18 cellular contexts compared by ENCODE assay signal in genomic region chr12:113058553-113058952, GRCh38. TPM values are rescaled to one million over a fixed set of nuclear protein-coding genes. Genes with fewer than 3 reads are reported as not detected.
DNase-seq lines count a peak whose midpoint lies in the region; ATAC-seq, FAIRE-seq and TF ChIP-seq lines count a peak whose summit lies in the region.
"Had no signal": no experiment of that assay in that cellular context is flagged by ENCODE, and none has a peak within 500 bp of the region (broad histone marks: within the 10 kb centered on the region; RNA-seq: fewer than 3 reads in every experiment).

No MANE protein-coding gene starts in this region.

- no peak overlapping the region for H3K27ac Mint-ChIP-seq in endothelial cell (ENCODE audit: unreplicated experiment)
- H3K27ac Mint-ChIP-seq: CD8-positive, alpha-beta T cell had no signal

- H3K27ac ChIP-seq in HepG2 (ENCODE audit: extremely low read length, insufficient read depth, low read length): no peak overlapping the region
- H3K27ac ChIP-seq in right lobe of liver: no peak overlapping the region
- peak overlapping the region; percentile 99 for H3K27ac ChIP-seq in Karpas-422 (ENCODE audit: low read length)
- H3K27ac ChIP-seq in spleen: peak overlapping the region in 3 of 8 donors; percentile 80 to 88 (median 86)
- H3K27ac ChIP-seq: SJSA1 had no signal

- peaks cover 6% of the 10 kb centered on the region for H3K27me3 Mint-ChIP-seq in endothelial cell (ENCODE audit: unreplicated experiment)

- H3K4me2 ChIP-seq in HepG2 (ENCODE audit: low read depth, low read length): no peak overlapping the region
- peak overlapping the region; percentile 86 for H3K4me2 ChIP-seq in Karpas-422 (ENCODE audit: low read depth, low read length, poor library complexity, severe bottlenecking)

- BruUV-seq in HepG2 (replicated peaks; lab: Mats Ljungman, UMichigan): no TSS peak

- POLR2A ChIA-PET in HepG2 (lab: Yijun Ruan, JAX): no interaction called here

- no peak for FAIRE-seq in HepG2 (lab: Jason Lieb, UNC)
- no peak for FAIRE-seq in GM12892 (lab: Jason Lieb, UNC)
- no peak for FAIRE-seq in H54 (lab: Jason Lieb, UNC)
- FAIRE-seq: GM18507 had no signal

- H4K20me1 ChIP-seq in HepG2 (ENCODE audit: insufficient read depth, low read length) (no peaks in the 10 kb centered on the region), Karpas-422 (ENCODE audit: insufficient read depth, low read depth, low read length) (no peaks in the 10 kb centered on the region)

- ATAC-seq in HepG2 (no peak), right lobe of liver (no peak), GM19452 (IDR thresholded peaks at IDR 0.05; ENCODE audit: unreplicated experiment) (no peak)
- ATAC-seq: CD8-positive, alpha-beta T cell; PC-3 had no signal

- H3K9me2 ChIP-seq in Karpas-422 (replicated peaks; ENCODE audit: insufficient read depth, low read length): no peaks in the 10 kb centered on the region

- H3K4me1 Mint-ChIP-seq in endothelial cell (ENCODE audit: unreplicated experiment): no peaks in the 10 kb centered on the region

- no peak overlapping the region for H3K4me3 ChIP-seq in HepG2 (replicated peaks in 1 of 3; ENCODE audit: insufficient read depth in 1 of 3, low read depth in 2 of 3, low read length in 3 of 3)
- H3K4me3 ChIP-seq in right lobe of liver: no peak overlapping the region
- peak overlapping the region; percentile 74 for H3K4me3 ChIP-seq in Karpas-422 (ENCODE audit: low read length)
- H3K4me3 ChIP-seq in spleen: peak overlapping the region; percentile 66 to 91 (median 74)
- H3K4me3 ChIP-seq: SJSA1 had no signal

- H3K9me3 Mint-ChIP-seq in endothelial cell (ENCODE audit: unreplicated experiment): no peaks in the 10 kb centered on the region
- H3K9me3 Mint-ChIP-seq: CD8-positive, alpha-beta T cell had no signal

- H3K9ac ChIP-seq in HepG2 (ENCODE audit: insufficient read depth, low read depth, low read length) (no peak overlapping the region), Karpas-422 (ENCODE audit: low read length) (peak overlapping the region; percentile 89)

- DNase-seq in HepG2 (ENCODE audit: low spot score): no peak
- no peak for DNase-seq in right lobe of liver
- DNase-seq in Karpas-422: peak; percentile 64
- no peak for DNase-seq in endothelial cell (ENCODE audit: low spot score)
- no peak for DNase-seq in spleen
- no peak for DNase-seq in GM12892 (ENCODE audit: insufficient read length)
- DNase-seq in H54 (ENCODE audit: insufficient read length, low spot score): no peak
- DNase-seq: AML-193; CD8-positive, alpha-beta T cell; NCI-H1092; NCI-H2107; NCI-H226; NCI-H526 treated with DMSO at 0.1 percent for 48 hours; PC-3 had no signal

- in situ Hi-C loops in HepG2 (cut with HindIII; ENCODE audit: extremely low pct_ligation_motif_present, low pct_unique_long_range_greater_than_20kb): no loop called here

- H3K9me3 ChIP-seq in HepG2 (ENCODE audit: low read length) (no peaks in the 10 kb centered on the region), right lobe of liver (no peaks in the 10 kb centered on the region), Karpas-422 (ENCODE audit: low read length) (no peaks in the 10 kb centered on the region), spleen (no peaks in the 10 kb centered on the region)
- H3K9me3 ChIP-seq: SJSA1 had no signal

- H2AFZ ChIP-seq in HepG2 (ENCODE audit: low read length): no peak overlapping the region
- no peak overlapping the region for H2AFZ ChIP-seq in Karpas-422 (ENCODE audit: low read length)

- H3K27me3 ChIP-seq in HepG2 (ENCODE audit: control insufficient read depth in 1 of 2, insufficient read depth in 2 of 2, low read length in 2 of 2) (peaks cover 2 to 29% of the 10 kb centered on the region in 2 experiments; a peak in 3 of 5 replicates), right lobe of liver (no peaks in the 10 kb centered on the region), Karpas-422 (ENCODE audit: low read length) (no peaks in the 10 kb centered on the region), spleen (replicated peaks in 1 of 7) (peaks cover 0 to 29% (median 7%) of the 10 kb centered on the region in 7 donors)

- no peaks in the 10 kb centered on the region for H3K79me2 ChIP-seq in HepG2 (ENCODE audit: insufficient read depth, low read length)
- H3K79me2 ChIP-seq in Karpas-422 (ENCODE audit: low read length): peaks cover 78% of the 10 kb centered on the region

- CTCF ChIA-PET in HepG2 (lab: Yijun Ruan, JAX; ENCODE audit: low intra/inter-chr PET ratio, low total read pairs): no interaction called here

- intact Hi-C loops in HepG2 (cut with micrococcal nuclease; ENCODE audit: unreplicated experiment) (no loop called here), right lobe of liver (cut with DNase I) (no loop called here), spleen (cut with DNase I; ENCODE audit: low total_unique reads) (no loop called here)

- WGBS in HepG2 (ENCODE audit: low lambda C conversion rate): 0% methylated on average over 1 of the region's 1 CpG
- WGBS in right lobe of liver (ENCODE audit: insufficient coverage, low coverage, low lambda C conversion rate, missing lambda C conversion rate): 82% methylated on average over 1 of the region's 1 CpG
- WGBS in spleen, 5 donors: 76 to 100% (median 97%) methylated on average over 1 of the region's 1 CpG

- peaks cover 12% of the 10 kb centered on the region; the same call in 1 of the 2 replicates for H3K4me1 ChIP-seq in HepG2 (ENCODE audit: insufficient read depth, low read length)
- H3K4me1 ChIP-seq in right lobe of liver: peaks cover 0 to 18% (median 4%) of the 10 kb centered on the region in 4 donors
- H3K4me1 ChIP-seq in Karpas-422 (ENCODE audit: low read length): peaks cover 86% of the 10 kb centered on the region
- H3K4me1 ChIP-seq in spleen: peaks cover 28 to 99% (median 80%) of the 10 kb centered on the region in 6 donors
- H3K4me1 ChIP-seq: SJSA1 had no signal

- TF ChIP-seq EP300 in HepG2 (IDR thresholded peaks at IDR 0.05; ENCODE audit: low read depth in 2 of 2, low read length in 2 of 2) (no peak), HepG2 (CRISPR knock-in tag; IDR thresholded peaks at IDR 0.05; ENCODE audit: borderline replicate concordance) (no peak)

- no peak for TF ChIP-seq RAD21 in HepG2 (CRISPR knock-in tag; IDR thresholded peaks at IDR 0.05)

- H3K36me3 Mint-ChIP-seq in endothelial cell (ENCODE audit: low read depth, unreplicated experiment): peaks cover 3% of the 10 kb centered on the region
- H3K36me3 Mint-ChIP-seq: CD8-positive, alpha-beta T cell had no signal

- TF ChIP-seq CTCF in HepG2 (CRISPR knock-in tag; IDR thresholded peaks at IDR 0.05): no peak
- TF ChIP-seq CTCF in right lobe of liver (IDR thresholded peaks at IDR 0.05): no peak
- TF ChIP-seq CTCF in endothelial cell (IDR thresholded peaks at IDR 0.05; ENCODE audit: unreplicated experiment): no peak
- no peak for TF ChIP-seq CTCF in spleen (IDR thresholded peaks at IDR 0.05 in 8 of 11, conservative IDR thresholded peaks at IDR 0.05 in 3 of 11)

- TF ChIP-seq POLR2A in HepG2 (IDR thresholded peaks at IDR 0.05; ENCODE audit: insufficient read depth in 1 of 2, low read depth in 2 of 2, low read length in 2 of 2) (no peak), right lobe of liver (IDR thresholded peaks at IDR 0.05) (no peak), spleen (IDR thresholded peaks at IDR 0.05) (no peak), GM12892 (IDR thresholded peaks at IDR 0.05; ENCODE audit: low read depth, low read length) (no peak), H54 (IDR thresholded peaks at IDR 0.05; ENCODE audit: low read depth, low read length) (no peak)

- H3K36me3 ChIP-seq in HepG2 (replicated peaks in 1 of 2; ENCODE audit: control insufficient read depth in 1 of 2, insufficient read depth in 2 of 2, low read length in 2 of 2) (no peaks in the 10 kb centered on the region), right lobe of liver (no peaks in the 10 kb centered on the region), Karpas-422 (ENCODE audit: insufficient read depth, low read length) (peaks cover 35% of the 10 kb centered on the region), spleen (peaks cover 0 to 20% (median 0%) of the 10 kb centered on the region in 6 donors)
- H3K36me3 ChIP-seq: SJSA1 had no signal

- peak overlapping the region; percentile 84 for H3K4me3 Mint-ChIP-seq in endothelial cell (ENCODE audit: unreplicated experiment)

TF ChIP-seq in HepG2, 621 proteins besides CTCF, POLR2A, EP300 and RAD21 (continues in another document):
- TF ChIP-seq ZNF629 (CRISPR knock-in tag; conservative IDR thresholded peaks at IDR 0.05): peak; percentile 70

RNA-seq across cellular contexts. Expression of gene DTX1, which starts 2.0 kb away (rescaled TPM):
- total RNA-seq in HepG2 (2016; rRNA removed; fragmentation: Illumina TruSeq; extraction: Trizol) (not detected in 2 replicates), right lobe of liver (10 to 100 TPM in 5 of 6 experiments, 1 to 10 TPM in 1; 1.4 to 51.2 (median 20.0) TPM), endothelial cell (ENCODE audit: unreplicated experiment) (62.8 TPM), spleen (100 to 1,000 TPM in 2 of 7 donors, 10 to 100 TPM in 5; 54.6 to 141 (median 76.1) TPM)
- not detected in 2 replicates for total RNA-seq in HepG2 (2016; cell fraction: cytosol; rRNA removed; fragmentation: Illumina TruSeq; extraction: Trizol; ENCODE audit: low read depth)
- total RNA-seq in HepG2 (2016; cell fraction: insoluble cytoplasmic fraction; rRNA removed; fragmentation: Illumina TruSeq; extraction: Trizol): not detected in 2 replicates
- not detected in 2 replicates for total RNA-seq in HepG2 (2016; cell fraction: membrane; rRNA removed; fragmentation: Illumina TruSeq; extraction: Trizol)
- total RNA-seq in HepG2 (2016; cell fraction: nucleus; rRNA removed; fragmentation: Illumina TruSeq; extraction: Trizol): not detected in 2 replicates
- polyA plus RNA-seq in HepG2 (2011; rRNA removed) (not detected in 2 replicates), spleen (100 to 1,000 TPM in 1 of 3 donors, 10 to 100 TPM in 2; 53.4 to 102 (median 96.7) TPM)
- not detected in 2 replicates for polyA plus RNA-seq in HepG2 (2011; cell fraction: cytosol; rRNA removed)
- not detected in 2 replicates for polyA plus RNA-seq in HepG2 (2011; cell fraction: nucleus; rRNA removed)
- polyA plus RNA-seq in HepG2 (2012): not detected in 2 replicates
- polyA plus RNA-seq in HepG2 (2016; cell fraction: cytosol; fragmentation: Illumina TruSeq; extraction: Trizol; ENCODE audit: low read depth): not detected in 2 replicates
- not detected in 2 replicates for polyA plus RNA-seq in HepG2 (2016; cell fraction: insoluble cytoplasmic fraction; fragmentation: Illumina TruSeq; extraction: Trizol; ENCODE audit: low read depth)
- not detected in 2 replicates for polyA plus RNA-seq in HepG2 (2016; cell fraction: membrane; fragmentation: Illumina TruSeq; extraction: Trizol; ENCODE audit: low read depth)
- polyA plus RNA-seq in HepG2 (2016; cell fraction: nucleus; fragmentation: Illumina TruSeq; extraction: Trizol; ENCODE audit: insufficient read depth, low read depth): not detected in 2 replicates
- not detected in 2 replicates for polyA minus RNA-seq in HepG2 (2011; rRNA and poly(A)+ RNA removed; ENCODE audit: low replicate concordance)
- not detected in 2 replicates for polyA minus RNA-seq in HepG2 (2011; cell fraction: cytosol; rRNA and poly(A)+ RNA removed)
- not detected in 2 replicates for polyA minus RNA-seq in HepG2 (2011; cell fraction: nucleus; rRNA and poly(A)+ RNA removed)
- total RNA-seq in Karpas-422 (2014; rRNA removed; shearing (Covaris generic); ENCODE audit: low replicate concordance): 227 and 481 TPM in 2 replicates
- polyA plus RNA-seq in GM12892 (2012; ENCODE audit: missing spikeins): 10.9 TPM
- total RNA-seq: M059J, PC-3, SJSA1 had no signal

Comparison
In these comparisons a context has a peak if more than half of its experiments do, and no peak if none do; other contexts are left out.
1. H3K4me3 ChIP-seq: peak in Karpas-422 (single experiment) and spleen (8 of 8); none in HepG2 (0 of 3) and right lobe of liver (0 of 3).